In the genomic region with DNA sequence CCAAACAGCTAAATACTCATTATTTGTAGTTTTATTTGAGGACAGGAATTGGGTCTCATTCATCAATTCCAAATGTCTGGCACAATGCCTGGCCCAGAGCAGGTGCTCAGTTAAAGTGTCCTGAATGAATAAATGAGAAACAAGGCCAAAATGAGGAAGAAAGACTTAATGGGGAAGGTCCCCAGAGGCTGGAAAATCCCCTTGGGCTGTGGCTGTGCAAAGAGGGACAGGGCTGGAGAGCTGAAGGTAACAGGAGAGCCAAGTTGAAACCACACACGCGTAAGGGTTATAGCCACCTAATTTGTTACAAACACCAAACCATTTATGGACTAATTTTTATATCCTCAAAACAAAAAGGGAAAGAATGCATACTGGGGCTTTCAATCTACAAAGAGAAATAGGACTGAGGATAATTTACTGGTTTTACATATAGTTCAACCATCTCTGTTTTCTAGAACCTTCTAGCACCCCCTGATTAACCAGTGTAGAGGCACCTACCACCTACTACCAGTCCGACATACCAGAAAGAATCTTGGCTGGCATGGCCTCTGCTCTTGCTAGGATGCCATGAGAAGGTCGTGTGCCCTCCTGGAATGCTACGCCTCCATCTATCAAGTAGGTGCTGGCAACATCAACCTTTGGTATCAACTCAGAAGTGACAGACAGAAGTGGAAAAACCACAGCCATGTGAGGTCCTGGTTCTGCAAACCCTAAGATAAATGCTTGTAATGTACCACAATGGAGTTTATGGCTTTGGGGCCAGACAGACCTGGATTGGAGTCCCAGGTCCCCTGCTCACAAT, we compare ENCODE assay signal across 8 cellular contexts. TPM values are rescaled to one million over a fixed set of nuclear protein-coding genes. Genes with fewer than 3 reads are reported as not detected.
DNase-seq lines count a peak whose midpoint lies in the region; ATAC-seq and TF ChIP-seq lines count a peak whose summit lies in the region.

No MANE protein-coding gene starts in this region.

- RAD21 ChIA-PET in HCT116 (lab: Charles Lee; ENCODE audit: low non-redundant PET in 1 of 2, low total read pairs in 2 of 2, uncharacterized antibody in 2 of 2, unreplicated experiment in 2 of 2), result no interaction called here

- WGBS in lung, 2 donors, result 50 to 57% methylated on average over 5 of the region's 5 CpGs

- BruUV-seq in HCT116 (replicated peaks; lab: Mats Ljungman, UMichigan), result TSS peak; percentile 27

- TF ChIP-seq CTCF in AG04450 (IDR thresholded peaks at IDR 0.05; ENCODE audit: low read depth, low read length) (no peak), HCT116 (IDR thresholded peaks at IDR 0.05 in 2 of 3, conservative IDR thresholded peaks at IDR 0.05 in 1 of 3; ENCODE audit: borderline replicate concordance in 1 of 3, insufficient read depth in 1 of 3, low read depth in 2 of 3, low read length in 2 of 3) (no peak), lung (IDR thresholded peaks at IDR 0.05; ENCODE audit: control extremely low read depth, extremely low read depth) (no peak)

- H3K9me3 Mint-ChIP-seq in activated CD8-positive, alpha-beta T cell treated with anti-CD3 and anti-CD28 coated beads, Interleukin-2, amount 10 ng/mL, durations not matched to agents 7 days and 5 days (ENCODE audit: insufficient read depth), result no peaks in the 10 kb centered on the region

- H3K27me3 Mint-ChIP-seq in activated CD8-positive, alpha-beta T cell treated with anti-CD3 and anti-CD28 coated beads, Interleukin-2, amount 10 ng/mL, durations not matched to agents 7 days and 5 days (ENCODE audit: low read depth), result no peaks in the 10 kb centered on the region

- peak overlapping the region; percentile 13 for H3K4me3 Mint-ChIP-seq in activated CD8-positive, alpha-beta T cell treated with anti-CD3 and anti-CD28 coated beads, Interleukin-2, amount 10 ng/mL, durations not matched to agents 7 days and 5 days

- peak overlapping the region; percentile 62 for H3K4me2 ChIP-seq in HCT116 (ENCODE audit: low read length)

- POLR2A ChIA-PET in AG04450 (lab: Yijun Ruan, JAX), result interaction anchor here (0.5 to 1.0 kb wide), 5 partner anchors 71 to 112 kb away, joined by 3 to 4 read pairs (median 3); no protein-coding TSS in a partner anchor
- POLR2A ChIA-PET in HCT116 (lab: Charles Lee), result no interaction called here
- POLR2A ChIA-PET in activated CD8-positive, alpha-beta T cell treated with anti-CD3 and anti-CD28 coated beads, Interleukin-2, amount 10 ng/mL, durations not matched to agents 7 days and 5 days (lab: Charles Lee), result interaction anchor here (0.6 to 1.8 kb wide), 6 partner anchors 11 to 46 kb away, joined by 3 to 6 read pairs (median 5); no protein-coding TSS in a partner anchor

- in situ Hi-C loops in G401 (cut with HindIII; ENCODE audit: low sequenced_read_pairs), result no loop called here

- H3K9me3 ChIP-seq in AG04450 (ENCODE audit: control insufficient read depth, insufficient read depth, low read length) (no peaks in the 10 kb centered on the region; the same call in 1 of the 2 replicates), HCT116 (ENCODE audit: control insufficient read depth in 1 of 2, insufficient read depth in 1 of 2, low read depth in 1 of 2, low read length in 2 of 2) (no peaks in the 10 kb centered on the region), lung (ENCODE audit: control insufficient read depth in 2 of 2, insufficient read depth in 1 of 2, low read length in 1 of 2) (no peaks in the 10 kb centered on the region)

- H3K27ac Mint-ChIP-seq in activated CD8-positive, alpha-beta T cell treated with anti-CD3 and anti-CD28 coated beads, Interleukin-2, amount 10 ng/mL, durations not matched to agents 7 days and 5 days, result peak overlapping the region; percentile 74

- H3K4me1 Mint-ChIP-seq in activated CD8-positive, alpha-beta T cell treated with anti-CD3 and anti-CD28 coated beads, Interleukin-2, amount 10 ng/mL, durations not matched to agents 7 days and 5 days (ENCODE audit: low read depth), result peaks cover 94% of the 10 kb centered on the region

- peak overlapping the region; percentile 9; the same call in 1 of the 2 replicates for H3K9ac ChIP-seq in HCT116 (ENCODE audit: low read length)

- H3K9me2 ChIP-seq in HCT116 (ENCODE audit: insufficient read depth), result no peaks in the 10 kb centered on the region

- no peak for DNase-seq in AG04450 (ENCODE audit: low read depth, low spot score)
- DNase-seq in HCT116 (ENCODE audit: low read depth, low spot score), result no peak
- no peak for DNase-seq in activated CD8-positive, alpha-beta T cell treated with anti-CD3 and anti-CD28 coated beads, Interleukin-2, amount 10 ng/mL, durations not matched to agents 7 days and 5 days
- DNase-seq in lung (ENCODE audit: low spot score), result no peak
- DNase-seq in GM03348 (ENCODE audit: low spot score), result no peak
- no peak for DNase-seq in G401 (ENCODE audit: low spot score)
- no peak for DNase-seq in left lobe of liver (ENCODE audit: low spot score)
- no peak for DNase-seq in NCI-H2029 (lab: John Stamatoyannopoulos, UW)

- peak overlapping the region; percentile 57 for H3K27ac ChIP-seq in AG04450 (ENCODE audit: low read depth, low read length)
- H3K27ac ChIP-seq in HCT116 (ENCODE audit: low read depth, low read length), result peak overlapping the region; percentile 43; the same call in 1 of the 2 replicates
- H3K27ac ChIP-seq in lung (ENCODE audit: low read depth in 1 of 2, low read length in 1 of 2), result peak overlapping the region; percentile 56 to 74

- H4K20me1 ChIP-seq in HCT116 (ENCODE audit: insufficient read depth), result peaks cover 16% of the 10 kb centered on the region; the same call in 1 of the 2 replicates

- TF ChIP-seq POLR2A in HCT116 (IDR thresholded peaks at IDR 0.05; ENCODE audit: borderline replicate concordance, extremely low read depth, insufficient read depth, insufficient read length), result no peak

- no peak overlapping the region for H2AFZ ChIP-seq in HCT116 (ENCODE audit: low read depth, low read length, poor library complexity, severe bottlenecking)

- ATAC-seq in HCT116, result no peak
- ATAC-seq in activated CD8-positive, alpha-beta T cell treated with anti-CD3 and anti-CD28 coated beads, Interleukin-2, amount 10 ng/mL, durations not matched to agents 7 days and 5 days, result no peak
- no peak for ATAC-seq in lung (ENCODE audit: insufficient read depth, low FRiP score)
- ATAC-seq in left lobe of liver, result no peak

- H3K36me3 Mint-ChIP-seq in activated CD8-positive, alpha-beta T cell treated with anti-CD3 and anti-CD28 coated beads, Interleukin-2, amount 10 ng/mL, durations not matched to agents 7 days and 5 days (ENCODE audit: low read depth), result peaks cover 74% of the 10 kb centered on the region

- peaks cover 63 to 94% of the 10 kb centered on the region in 2 experiments for H3K4me1 ChIP-seq in HCT116 (ENCODE audit: control insufficient read depth in 1 of 2, insufficient read depth in 2 of 2, low read length in 2 of 2)
- H3K4me1 ChIP-seq in lung (ENCODE audit: control insufficient read depth in 2 of 2, insufficient read depth in 2 of 2, low read length in 2 of 2), result peaks cover 62 to 63% of the 10 kb centered on the region in 2 donors

- peaks cover 98% of the 10 kb centered on the region for H3K79me2 ChIP-seq in HCT116 (ENCODE audit: insufficient read depth, low read length)

- no peaks in the 10 kb centered on the region for H3K27me3 ChIP-seq in AG04450 (ENCODE audit: control insufficient read depth, insufficient read depth, low read length)
- no peaks in the 10 kb centered on the region for H3K27me3 ChIP-seq in HCT116 (ENCODE audit: insufficient read depth, low read length)
- no peaks in the 10 kb centered on the region for H3K27me3 ChIP-seq in lung (ENCODE audit: control insufficient read depth, insufficient read depth)

- no peak for TF ChIP-seq RAD21 in HCT116 (IDR thresholded peaks at IDR 0.05; ENCODE audit: low read depth)

- intact Hi-C loops in HCT116 (cut with micrococcal nuclease), result no loop called here

- CTCF ChIA-PET in AG04450 (lab: Charles Lee) (interaction anchor here (1.3 to 3.2 kb wide), 3 partner anchors 58 to 127 kb away, joined by 4 to 12 read pairs (median 7); no protein-coding TSS in a partner anchor), HCT116 (lab: Charles Lee) (no interaction called here)
- CTCF ChIA-PET in activated CD8-positive, alpha-beta T cell treated with anti-CD3 and anti-CD28 coated beads, Interleukin-2, amount 10 ng/mL, durations not matched to agents 7 days and 5 days (lab: Charles Lee), result interaction anchor here (0.7 to 3.1 kb wide), 7 partner anchors 13 to 127 kb away, joined by 3 to 12 read pairs (median 6); no protein-coding TSS in a partner anchor

- H3K4me3 ChIP-seq in AG04450 (ENCODE audit: low read depth, low read length) (no peak overlapping the region), HCT116 (replicated peaks in 1 of 2; ENCODE audit: low read depth in 1 of 2, low read length in 2 of 2) (0 out of 4 replicates have a peak overlapping the region, but pooled peaks of 1 of the 2 experiments have one; percentile 19), lung (no peak overlapping the region)

- H3K36me3 ChIP-seq in HCT116 (ENCODE audit: control insufficient read depth in 1 of 2, insufficient read depth in 2 of 2, low read length in 2 of 2), result no peaks in the 10 kb centered on the region
- peaks cover 0 to 10% of the 10 kb centered on the region in 2 donors for H3K36me3 ChIP-seq in lung (ENCODE audit: control insufficient read depth in 2 of 2, insufficient read depth in 2 of 2, low read length in 2 of 2)

TF ChIP-seq in HCT116, 20 proteins besides CTCF, POLR2A, EP300 and RAD21 (continues in another document):
- TF ChIP-seq EZH2 (IDR thresholded peaks at IDR 0.05) (no peak), ELF1 (IDR thresholded peaks at IDR 0.05; ENCODE audit: borderline replicate concordance, low read depth) (no peak), SIN3A (IDR thresholded peaks at IDR 0.05; ENCODE audit: low read depth) (no peak)

RNA-seq across cellular contexts. Expression of gene MYH9, which starts 28.4 kb away (rescaled TPM):
- polyA plus RNA-seq in AG04450 (2011; rRNA removed) (338 and 432 TPM in 2 replicates), lung (100 to 1,000 TPM; 184 to 266 TPM)
- 1,487 and 1,729 TPM in 2 replicates for polyA minus RNA-seq in AG04450 (2011; rRNA and poly(A)+ RNA removed)
- total RNA-seq in HCT116 (2021; ENCODE audit: unreplicated experiment) (258 TPM), lung (100 to 1,000 TPM; 398 to 667 TPM), left lobe of liver (204 TPM)
- 205 and 249 TPM in 2 replicates for polyA plus RNA-seq in HCT116 (2012)
- total RNA-seq in activated CD8-positive, alpha-beta T cell treated with anti-CD3 and anti-CD28 coated beads, Interleukin-2, amount 10 ng/mL, durations not matched to agents 7 days and 5 days, result 100 to 1,000 TPM; 857 to 883 TPM
- 153 and 185 TPM in 2 replicates for total RNA-seq in G401 (2014; rRNA removed; shearing (Covaris generic))
